ENCODE assay signal across 28 cellular contexts in the genomic region with DNA sequence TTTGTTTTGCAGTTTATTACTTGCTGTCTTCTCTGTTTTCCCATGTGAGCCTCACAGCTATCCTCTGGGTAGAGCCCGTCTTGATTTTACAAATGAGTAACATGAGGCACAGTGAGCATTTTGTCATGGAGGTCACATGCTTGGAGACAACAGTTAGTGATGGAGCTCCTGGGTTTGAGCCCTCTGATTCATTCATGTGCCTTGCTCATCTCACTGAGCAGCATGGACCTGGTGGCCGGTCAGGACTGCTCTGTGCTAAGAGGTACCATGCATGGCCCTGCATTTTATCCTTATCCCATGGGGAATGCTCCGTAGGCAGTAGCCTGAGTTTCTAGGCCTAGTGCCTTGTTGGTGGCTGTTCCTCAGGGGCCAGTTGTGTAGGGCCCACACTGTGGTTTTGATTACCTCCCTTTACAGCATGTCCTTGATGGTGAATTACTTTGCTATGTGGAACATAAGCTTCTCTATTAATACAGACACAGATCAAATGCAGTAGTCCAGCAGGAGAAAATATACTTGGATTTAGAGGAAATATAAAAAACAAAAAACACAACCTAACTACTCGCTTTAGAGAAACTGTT.
"Had no signal": no experiment of that assay in that cellular context is flagged by ENCODE, and none has a peak within 500 bp of the region (broad histone marks: within the 10 kb centered on the region; RNA-seq: fewer than 3 reads in every experiment).

No MANE protein-coding gene starts in this region.

- H3K27me3 Mint-ChIP-seq: activated naive CD4-positive, alpha-beta T cell treated with anti-CD3 and anti-CD28 coated beads, Interleukin-2, amount 10 ng/mL, durations not matched to agents 7 days and 5 days; activated naive CD8-positive, alpha-beta T cell treated with anti-CD3 and anti-CD28 coated beads, Interleukin-2, amount 10 ng/mL, durations not matched to agents 7 days and 5 days; activated T-cell treated with anti-CD3 and anti-CD28 coated beads, Interleukin-2, amount 50 U/mL, for 24 hours; brain; effector memory CD8-positive, alpha-beta T cell; stimulated activated naive CD8-positive, alpha-beta T cell treated with anti-CD3 and anti-CD28 coated beads, Interleukin-15, Interleukin-2, amounts not matched to agents 100 ng/mL and 50 ng/mL, for 24 hours; T-cell had no signal

- H3K4me1 ChIP-seq: ascending aorta, lower lobe of right lung, prostate gland, sigmoid colon had no signal

- H3K27ac ChIP-seq: ascending aorta, cardiac muscle cell, heart right ventricle, left lung, lower lobe of right lung, neutrophil, prostate gland, sigmoid colon, upper lobe of left lung had no signal

- H3K4me2 ChIP-seq: smooth muscle cell had no signal

- H3K9me3 ChIP-seq: ascending aorta, heart right ventricle, left lung, lower lobe of right lung, neutrophil, prostate gland, sigmoid colon, upper lobe of left lung had no signal

- H3K36me3 ChIP-seq: cardiac muscle cell, lower lobe of right lung, neutrophil, prostate gland, sigmoid colon had no signal

- H3K27ac Mint-ChIP-seq: activated naive CD8-positive, alpha-beta T cell treated with anti-CD3 and anti-CD28 coated beads, Interleukin-2, amount 10 ng/mL, durations not matched to agents 7 days and 5 days; activated T-cell treated with anti-CD3 and anti-CD28 coated beads, Interleukin-2, amount 50 U/mL, for 24 hours; brain; effector memory CD8-positive, alpha-beta T cell; nephron; stimulated activated naive CD8-positive, alpha-beta T cell treated with anti-CD3 and anti-CD28 coated beads, Interleukin-15, Interleukin-2, amounts not matched to agents 100 ng/mL and 50 ng/mL, for 24 hours; T-cell; T-helper 2 cell treated with Interferon-gamma antibody and Interleukin-4, amounts not matched to agents 5 μg/mL and 100 μg/mL, for 36 hours had no signal

- H3K4me3 ChIP-seq: ascending aorta, cardiac muscle cell, heart right ventricle, left lung, lower lobe of right lung, prostate gland, sigmoid colon, smooth muscle cell, upper lobe of left lung had no signal

- DNase-seq: activated CD4-positive, alpha-beta T cell treated with anti-CD3 and anti-CD28 coated beads for 48 hours; activated CD4-positive, alpha-beta T cell treated with anti-CD3 and anti-CD28 coated beads, Interleukin-2, amount 50 U/mL, for 48 hours; activated CD8-positive, alpha-beta memory T cell treated with anti-CD3 and anti-CD28 coated beads, Interleukin-2, amount 50 U/mL, for 4 hours; activated gamma-delta T cell; activated naive CD4-positive, alpha-beta T cell treated with anti-CD3 and anti-CD28 coated beads, Interleukin-2, amount 10 ng/mL, durations not matched to agents 7 days and 5 days; activated naive CD8-positive, alpha-beta T cell treated with anti-CD3 and anti-CD28 coated beads, Interleukin-2, amount 10 ng/mL, durations not matched to agents 7 days and 5 days; activated T-cell treated with anti-CD3 and anti-CD28 coated beads, Interleukin-2, amount 50 U/mL, for 24 hours; cortex of kidney; effector memory CD8-positive, alpha-beta T cell; erythroblast; foreskin fibroblast; heart right ventricle; left lung; lower lobe of right lung; mesendoderm; sigmoid colon; stimulated activated CD4-positive, alpha-beta T cell treated with anti-CD3 and anti-CD28 coated beads, Interleukin-15, amount 100 ng/mL, for 24 hours; T-cell; upper lobe of left lung had no signal

- H3K9me3 Mint-ChIP-seq: activated naive CD4-positive, alpha-beta T cell treated with anti-CD3 and anti-CD28 coated beads, Interleukin-2, amount 10 ng/mL, durations not matched to agents 7 days and 5 days; activated naive CD8-positive, alpha-beta T cell treated with anti-CD3 and anti-CD28 coated beads, Interleukin-2, amount 10 ng/mL, durations not matched to agents 7 days and 5 days; activated T-cell treated with anti-CD3 and anti-CD28 coated beads, Interleukin-2, amount 50 U/mL, for 24 hours; brain; effector memory CD8-positive, alpha-beta T cell; nephron; stimulated activated naive CD8-positive, alpha-beta T cell treated with anti-CD3 and anti-CD28 coated beads, Interleukin-15, Interleukin-2, amounts not matched to agents 100 ng/mL and 50 ng/mL, for 24 hours; T-cell; T-helper 2 cell treated with Interferon-gamma antibody and Interleukin-4, amounts not matched to agents 5 μg/mL and 100 μg/mL, for 36 hours had no signal

- ATAC-seq: effector memory CD8-positive, alpha-beta T cell; heart right ventricle; left lung; lower lobe of right lung; T-cell had no signal

- H3K4me3 Mint-ChIP-seq: activated naive CD4-positive, alpha-beta T cell treated with anti-CD3 and anti-CD28 coated beads, Interleukin-2, amount 10 ng/mL, durations not matched to agents 7 days and 5 days; activated naive CD8-positive, alpha-beta T cell treated with anti-CD3 and anti-CD28 coated beads, Interleukin-2, amount 10 ng/mL, durations not matched to agents 7 days and 5 days; activated T-cell treated with anti-CD3 and anti-CD28 coated beads, Interleukin-2, amount 50 U/mL, for 24 hours; brain; effector memory CD8-positive, alpha-beta T cell; nephron; stimulated activated naive CD8-positive, alpha-beta T cell treated with anti-CD3 and anti-CD28 coated beads, Interleukin-15, Interleukin-2, amounts not matched to agents 100 ng/mL and 50 ng/mL, for 24 hours; T-cell; T-helper 2 cell treated with Interferon-gamma antibody and Interleukin-4, amounts not matched to agents 5 μg/mL and 100 μg/mL, for 36 hours had no signal

- H3K4me1 Mint-ChIP-seq: activated naive CD4-positive, alpha-beta T cell treated with anti-CD3 and anti-CD28 coated beads, Interleukin-2, amount 10 ng/mL, durations not matched to agents 7 days and 5 days had no signal

- H3K27me3 ChIP-seq: ascending aorta, cardiac muscle cell, heart right ventricle, left lung, neutrophil, sigmoid colon, upper lobe of left lung had no signal
